1 cellular context compared by ENCODE assay signal in genomic region chr7:39732837-39733804, GRCh38.
TF ChIP-seq lines count a peak whose summit lies in the region.

No MANE protein-coding gene starts in this region.

TF ChIP-seq in HepG2, 621 proteins besides CTCF, POLR2A, EP300 and RAD21 (continued from another document and continues in another):
- TF ChIP-seq ZNF770 (CRISPR knock-in tag; IDR thresholded peaks at IDR 0.05), result no peak
- TF ChIP-seq NCOA2 (CRISPR knock-in tag; IDR thresholded peaks at IDR 0.05), result no peak
- no peak for TF ChIP-seq MIER3 (CRISPR knock-in tag; IDR thresholded peaks at IDR 0.05; ENCODE audit: borderline replicate concordance)
- no peak for TF ChIP-seq ZNF720 (CRISPR knock-in tag; IDR thresholded peaks at IDR 0.05)
- TF ChIP-seq BCL3 (CRISPR knock-in tag; IDR thresholded peaks at IDR 0.05), result 0 out of 2 replicates have a peak, but pooled peaks have one; percentile 60
- peak; percentile 45; the same call in 1 of the 2 replicates for TF ChIP-seq ARID4A (CRISPR knock-in tag; IDR thresholded peaks at IDR 0.05; ENCODE audit: borderline replicate concordance)
- peak; percentile 92 for TF ChIP-seq NFYB (CRISPR knock-in tag; IDR thresholded peaks at IDR 0.05)
- TF ChIP-seq SKIL (CRISPR knock-in tag; IDR thresholded peaks at IDR 0.05; ENCODE audit: borderline replicate concordance), result no peak
- no peak for TF ChIP-seq ZBTB21 (CRISPR knock-in tag; IDR thresholded peaks at IDR 0.05)
- no peak for TF ChIP-seq PAXIP1 (CRISPR knock-in tag; conservative IDR thresholded peaks at IDR 0.05)
- TF ChIP-seq KLF16 (CRISPR knock-in tag; IDR thresholded peaks at IDR 0.05), result no peak
- TF ChIP-seq TRIM22 (IDR thresholded peaks at IDR 0.05), result no peak
- TF ChIP-seq ZNF281 (CRISPR knock-in tag; IDR thresholded peaks at IDR 0.05; ENCODE audit: borderline replicate concordance), result no peak
- TF ChIP-seq AKNA (CRISPR knock-in tag; IDR thresholded peaks at IDR 0.05; ENCODE audit: borderline replicate concordance), result no peak
- TF ChIP-seq ZNF691 (CRISPR knock-in tag; IDR thresholded peaks at IDR 0.05; ENCODE audit: borderline replicate concordance, low read depth), result no peak
- TF ChIP-seq ZNF343 (CRISPR knock-in tag; IDR thresholded peaks at IDR 0.05), result no peak
- TF ChIP-seq NFKB2 (CRISPR knock-in tag; IDR thresholded peaks at IDR 0.05; ENCODE audit: borderline replicate concordance), result 0 out of 2 replicates have a peak, but pooled peaks have one; percentile 49
- peak; percentile 99 for TF ChIP-seq CREB1 (IDR thresholded peaks at IDR 0.05)
- TF ChIP-seq CREB1 (CRISPR knock-in tag; IDR thresholded peaks at IDR 0.05), result peak; percentile 98
- TF ChIP-seq RXRB (CRISPR knock-in tag; IDR thresholded peaks at IDR 0.05; ENCODE audit: borderline replicate concordance), result no peak
- no peak for TF ChIP-seq TBL1XR1 (IDR thresholded peaks at IDR 0.05; ENCODE audit: borderline replicate concordance, low read length, partially characterized antibody)
- TF ChIP-seq TERF1 (CRISPR knock-in tag; IDR thresholded peaks at IDR 0.05), result no peak
- peak; percentile 39; the same call in 1 of the 2 replicates for TF ChIP-seq RFX1 (IDR thresholded peaks at IDR 0.05)
